In the genomic region with DNA sequence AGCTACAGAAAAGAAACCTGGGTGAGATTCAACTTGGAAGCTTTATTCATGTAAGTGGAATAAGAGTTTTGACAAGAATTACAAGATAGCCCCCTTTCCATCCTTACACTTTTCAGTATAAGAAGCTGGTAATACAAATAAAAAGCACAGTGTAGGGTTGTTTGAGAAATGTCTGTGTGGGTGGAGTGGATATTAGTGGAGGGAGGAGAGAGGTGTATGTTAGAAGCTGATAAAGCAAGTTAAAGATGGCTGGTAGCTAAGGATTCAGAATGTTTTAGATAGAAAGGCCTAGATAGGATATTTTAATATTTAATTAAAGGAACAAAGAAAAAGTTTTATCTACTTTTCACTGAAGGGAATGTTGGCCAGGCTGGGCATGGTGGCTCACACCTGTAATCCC, we compare ENCODE assay signal across 13 cellular contexts. TPM values are rescaled to one million over a fixed set of nuclear protein-coding genes. Genes with fewer than 3 reads are reported as not detected.
DNase-seq lines count a peak whose midpoint lies in the region; ATAC-seq, FAIRE-seq and TF ChIP-seq lines count a peak whose summit lies in the region.
"Had no signal": no experiment of that assay in that cellular context is flagged by ENCODE, and none has a peak within 500 bp of the region (broad histone marks: within the 10 kb centered on the region; RNA-seq: fewer than 3 reads in every experiment).

No MANE protein-coding gene starts in this region.

- no peak for FAIRE-seq in GM12891 (lab: Jason Lieb, UNC)
- FAIRE-seq: bronchial epithelial cell, TTC549 had no signal

- H3K27me3 Mint-ChIP-seq in CD4-positive, alpha-beta T cell: no peaks in the 10 kb centered on the region

- no peak for TF ChIP-seq CTCF in CD4-positive, alpha-beta T cell (IDR thresholded peaks at IDR 0.05)

- no peak for DNase-seq in CD4-positive, alpha-beta T cell
- DNase-seq in activated naive CD4-positive, alpha-beta T cell treated with anti-CD3 and anti-CD28 coated beads, Interleukin-2, amount 50 U/mL, for 72 hours (ENCODE audit: low spot score in 2 of 2): no peak
- DNase-seq in left lobe of liver (ENCODE audit: low spot score) (no peak), DMS79 treated with DMSO at 0.1 percent for 48 hours (lab: John Stamatoyannopoulos, UW) (no peak), GM12891 (ENCODE audit: insufficient read length, low spot score) (no peak)
- no peak for DNase-seq in stimulated activated CD4-positive, alpha-beta T cell treated with anti-CD3 and anti-CD28 coated beads, Interleukin-12 subunit alpha, Interleukin-12 subunit beta, amount 100 ng/mL, for 4 hours
- DNase-seq: DND-41, hypothalamus, NCI-H2227 treated with DMSO at 0.1 percent for 48 hours had no signal

- peak overlapping the region; percentile 85 for H3K27ac Mint-ChIP-seq in CD4-positive, alpha-beta T cell
- peak overlapping the region; percentile 47 to 79 for H3K27ac Mint-ChIP-seq in activated naive CD4-positive, alpha-beta T cell treated with anti-CD3 and anti-CD28 coated beads, Interleukin-2, amount 50 U/mL, for 72 hours

- POLR2A ChIA-PET in CD4-positive, alpha-beta T cell (lab: Charles Lee): interaction anchor here (1.2 to 1.5 kb wide), 3 partner anchors 12 to 291 kb away, joined by 4 to 5 read pairs (median 4); a partner anchor contains a TSS

- CTCF ChIA-PET in CD4-positive, alpha-beta T cell (lab: Charles Lee): interaction anchor here (1.2 to 4.5 kb wide), 3 partner anchors 13 to 287 kb away, joined by 4 to 22 read pairs (median 16); a partner anchor contains a TSS

- no peaks in the 10 kb centered on the region for H3K9me3 ChIP-seq in CD4-positive, alpha-beta T cell (ENCODE audit: control insufficient read depth, low read length)
- H3K9me3 ChIP-seq in mucosa of rectum (ENCODE audit: control insufficient read depth in 2 of 2, low read length in 2 of 2): no peaks in the 10 kb centered on the region

- no peak overlapping the region for H3K4me3 Mint-ChIP-seq in CD4-positive, alpha-beta T cell

- H3K36me3 ChIP-seq in mucosa of rectum (ENCODE audit: control insufficient read depth in 2 of 2, insufficient read depth in 2 of 2, low read length in 2 of 2): no peaks in the 10 kb centered on the region

- intact Hi-C loops in CD4-positive, alpha-beta T cell (cut with DNase I, micrococcal nuclease): loop anchor here in 1 of 2 experiments (5.0 kb wide), 1 partner anchor 100 kb away; a partner anchor contains a TSS

- no peaks in the 10 kb centered on the region for H3K36me3 Mint-ChIP-seq in CD4-positive, alpha-beta T cell (ENCODE audit: low read depth)
- H3K36me3 Mint-ChIP-seq in activated naive CD4-positive, alpha-beta T cell treated with anti-CD3 and anti-CD28 coated beads, Interleukin-2, amount 50 U/mL, for 72 hours: no peaks in the 10 kb centered on the region

- ATAC-seq in CD4-positive, alpha-beta T cell (ENCODE audit: poor library complexity): no peak
- ATAC-seq in GM21723 (IDR thresholded peaks at IDR 0.05; ENCODE audit: unreplicated experiment): peak; percentile 9
- peak in 1 of 2 donors; percentile 35 for ATAC-seq in activated naive CD4-positive, alpha-beta T cell treated with anti-CD3 and anti-CD28 coated beads, Interleukin-2, amount 50 U/mL, for 72 hours
- ATAC-seq in left lobe of liver: no peak

- no peak overlapping the region for H3K9ac ChIP-seq in mucosa of rectum (ENCODE audit: low read depth in 1 of 2, low read length in 2 of 2)

- no peaks in the 10 kb centered on the region for H3K4me1 ChIP-seq in mucosa of rectum (ENCODE audit: control insufficient read depth in 2 of 2, insufficient read depth in 2 of 2, low read length in 2 of 2)

- no peaks in the 10 kb centered on the region for H3K9me3 Mint-ChIP-seq in CD4-positive, alpha-beta T cell
- H3K9me3 Mint-ChIP-seq in activated naive CD4-positive, alpha-beta T cell treated with anti-CD3 and anti-CD28 coated beads, Interleukin-2, amount 50 U/mL, for 72 hours: no peaks in the 10 kb centered on the region

- peak overlapping the region; percentile 0 for H3K27ac ChIP-seq in CD4-positive, alpha-beta T cell (ENCODE audit: low read depth, low read length)
- H3K27ac ChIP-seq in mucosa of rectum (ENCODE audit: low read depth in 2 of 2, low read length in 2 of 2): peak overlapping the region; percentile 23 to 44

- peaks cover 52% of the 10 kb centered on the region for H3K4me1 Mint-ChIP-seq in CD4-positive, alpha-beta T cell (ENCODE audit: low read depth)

- H3K4me3 ChIP-seq in mucosa of rectum (ENCODE audit: low read length in 2 of 2): no peak overlapping the region

- no peak for TF ChIP-seq POLR2A in GM12891 (IDR thresholded peaks at IDR 0.05; ENCODE audit: low read depth, low read length)

- H3K27me3 ChIP-seq in CD4-positive, alpha-beta T cell (ENCODE audit: control insufficient read depth, insufficient read depth, low read length): no peaks in the 10 kb centered on the region
- H3K27me3 ChIP-seq in mucosa of rectum (ENCODE audit: control insufficient read depth in 2 of 2, insufficient read depth in 2 of 2, low read length in 2 of 2): no peaks in the 10 kb centered on the region

TF ChIP-seq in GM12891, 5 proteins besides CTCF, POLR2A, EP300 and RAD21:
- TF ChIP-seq TAF1 (IDR thresholded peaks at IDR 0.05; ENCODE audit: low read depth, low read length) (no peak), POLR2AphosphoS5 (IDR thresholded peaks at IDR 0.05; ENCODE audit: low read depth, low read length) (no peak), PAX5 (IDR thresholded peaks at IDR 0.05; ENCODE audit: insufficient read depth, low read length, severe bottlenecking) (no peak), POU2F2 (IDR thresholded peaks at IDR 0.05; ENCODE audit: low read depth, low read length) (no peak), SPI1 (IDR thresholded peaks at IDR 0.05; ENCODE audit: low read depth, low read length) (no peak)

RNA-seq across cellular contexts. Expression of a gene that starts 12.5 kb away (rescaled TPM):
- under 1 TPM; 0.20 to 0.22 TPM for total RNA-seq in CD4-positive, alpha-beta T cell
- total RNA-seq in activated naive CD4-positive, alpha-beta T cell treated with anti-CD3 and anti-CD28 coated beads, Interleukin-2, amount 50 U/mL, for 72 hours: under 1 TPM; 0.30 to 0.31 TPM
- total RNA-seq in left lobe of liver: 0.13 TPM
- polyA plus RNA-seq in GM12891 (2012; ENCODE audit: low read depth, missing spikeins): 0.32 TPM
